Comparison of ENCODE assay signal across 19 cellular contexts in genomic region chr5:127910307-127910956, GRCh38.
"Had no signal": no experiment of that assay in that cellular context is flagged by ENCODE, and none has a peak within 500 bp of the region (broad histone marks: within the 10 kb centered on the region; RNA-seq: fewer than 3 reads in every experiment).

No MANE protein-coding gene starts in this region.

- DNase-seq: activated CD8-positive, alpha-beta memory T cell treated with anti-CD3 and anti-CD28 coated beads for 24 hours; activated CD8-positive, alpha-beta memory T cell treated with anti-CD3 and anti-CD28 coated beads, Interleukin-2, amount 50 U/mL, for 48 hours; activated effector memory CD4-positive, alpha-beta T cell treated with Interleukin-2 at 50 U/mL for 16 hours; activated naive CD4-positive, alpha-beta T cell treated with anti-CD3 and anti-CD28 coated beads, Interleukin-2, amount 10 ng/mL, durations not matched to agents 7 days and 5 days; activated naive CD8-positive, alpha-beta T cell treated with anti-CD3 and anti-CD28 coated beads, Interleukin-2, amount 50 U/mL, for 24 hours; activated T-cell treated with anti-CD3 and anti-CD28 coated beads, Interleukin-2, amount 50 U/mL, for 48 hours; anterior cingulate cortex; caudate nucleus; effector memory CD8-positive, alpha-beta T cell; foreskin melanocyte; glutamatergic neuron; hippocampal formation; stimulated activated CD4-positive, alpha-beta T cell treated with anti-CD3 and anti-CD28 coated beads, Interleukin-2, amount 100 ng/mL, for 24 hours; stimulated activated naive CD4-positive, alpha-beta T cell treated with Interleukin-2 at 50 U/mL for 16 hours; thyroid gland had no signal

- H3K27me3 ChIP-seq: thyroid gland had no signal

- H3K4me1 ChIP-seq: thyroid gland had no signal

- H3K4me3 ChIP-seq: thyroid gland had no signal

- H3K9me3 ChIP-seq: thyroid gland had no signal

- ATAC-seq: activated CD4-positive, CD25-positive, alpha-beta regulatory T cell treated with anti-CD3 and anti-CD28 coated beads, Interleukin-2, amount 50 U/mL, for 24 hours; activated naive CD8-positive, alpha-beta T cell treated with anti-CD3 and anti-CD28 coated beads, Interleukin-2, amount 50 U/mL, for 24 hours; effector memory CD8-positive, alpha-beta T cell had no signal

- FAIRE-seq: islet of Langerhans, urothelium cell line had no signal

- H3K27ac ChIP-seq: epithelial cell of prostate, thyroid gland had no signal

- H3K36me3 ChIP-seq: thyroid gland had no signal
